In the genomic region with DNA sequence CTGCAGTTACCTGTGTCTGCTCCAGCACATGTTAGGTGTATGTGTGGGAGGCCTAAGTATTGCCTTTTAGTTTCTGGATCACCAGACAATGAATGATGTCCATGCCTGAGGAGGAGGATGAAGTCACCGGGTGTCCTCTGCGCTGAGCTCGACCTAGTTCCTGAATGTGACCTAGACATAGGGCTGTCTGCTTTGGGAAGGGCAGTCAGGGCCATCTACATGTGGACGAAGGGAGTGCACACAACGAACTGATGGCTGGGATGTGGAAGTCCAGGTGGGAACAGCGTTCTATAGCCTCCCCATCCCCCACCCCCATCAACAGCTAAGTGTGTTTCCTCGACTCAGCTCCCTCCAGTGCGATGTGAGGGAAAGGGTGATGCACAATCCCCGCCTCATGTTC, we compare ENCODE assay signal across 18 cellular contexts.
DNase-seq lines count a peak whose midpoint lies in the region; ATAC-seq, FAIRE-seq and TF ChIP-seq lines count a peak whose summit lies in the region.
"Had no signal": no experiment of that assay in that cellular context is flagged by ENCODE, and none has a peak within 500 bp of the region (broad histone marks: within the 10 kb centered on the region; RNA-seq: fewer than 3 reads in every experiment).

No MANE protein-coding gene starts in this region.

- no peak overlapping the region for H3K27ac ChIP-seq in A549
- no peak overlapping the region for H3K27ac ChIP-seq in K562 (ENCODE audit: extremely low read depth, low read depth, low read length)
- H3K27ac ChIP-seq: GM23248 had no signal

- no peaks in the 10 kb centered on the region for H3K4me1 ChIP-seq in A549
- H3K4me1 ChIP-seq in K562 (replicated peaks in 1 of 2; ENCODE audit: control insufficient read depth in 2 of 2, insufficient read depth in 2 of 2, low read length in 2 of 2): no peaks in the 10 kb centered on the region

- H3K27me3 Mint-ChIP-seq in natural killer cell treated with Interleukin-12 subunit alpha and Interleukin-12 subunit beta and Interleukin-15 and Interleukin-18, amount 100 ng/mL, for 72 hours: peaks cover 3 to 8% of the 10 kb centered on the region in 2 donors
- H3K27me3 Mint-ChIP-seq in chondrocyte (ENCODE audit: low read depth): no peaks in the 10 kb centered on the region

- H3K36me3 ChIP-seq in K562 (ENCODE audit: control insufficient read depth, insufficient read depth, low read length): no peaks in the 10 kb centered on the region

- no peak for TF ChIP-seq CTCF in A549 (IDR thresholded peaks at IDR 0.05)
- peak; percentile 22 to 42 (median 39); a peak in 4 of 6 replicates for TF ChIP-seq CTCF in K562 (IDR thresholded peaks at IDR 0.05 in 2 of 3, conservative IDR thresholded peaks at IDR 0.05 in 1 of 3; ENCODE audit: insufficient read depth in 2 of 3, low read depth in 1 of 3, low read length in 3 of 3)
- TF ChIP-seq CTCF in chondrocyte (IDR thresholded peaks at IDR 0.05): no peak
- TF ChIP-seq CTCF in foreskin fibroblast (IDR thresholded peaks at IDR 0.05; ENCODE audit: low read depth, low read length): no peak

- no peaks in the 10 kb centered on the region for H3K79me2 ChIP-seq in K562 (ENCODE audit: control insufficient read depth, insufficient read depth, low read length)

- H3K4me1 Mint-ChIP-seq in natural killer cell treated with Interleukin-12 subunit alpha and Interleukin-12 subunit beta and Interleukin-15 and Interleukin-18, amount 100 ng/mL, for 72 hours (ENCODE audit: low read depth in 2 of 2): peaks cover 0 to 6% of the 10 kb centered on the region in 2 donors
- H3K4me1 Mint-ChIP-seq in chondrocyte (ENCODE audit: low read depth): peaks cover 6% of the 10 kb centered on the region

- POLR2A ChIA-PET in A549 (lab: Yijun Ruan, JAX): no interaction called here
- POLR2A ChIA-PET in K562 (lab: Yijun Ruan, JAX): interaction anchor here (0.7 kb wide), 2 partner anchors 15 to 404 kb away, joined by 3 read pairs; no protein-coding TSS in a partner anchor

- H3K4me3 ChIP-seq in A549: no peak overlapping the region
- no peak overlapping the region for H3K4me3 ChIP-seq in K562
- no peak overlapping the region for H3K4me3 ChIP-seq in foreskin fibroblast (ENCODE audit: low read depth in 1 of 2, low read length in 2 of 2)
- H3K4me3 ChIP-seq: GM12878, GM23248 had no signal

- no peak overlapping the region for H3K27ac Mint-ChIP-seq in natural killer cell treated with Interleukin-12 subunit alpha and Interleukin-12 subunit beta and Interleukin-15 and Interleukin-18, amount 100 ng/mL, for 72 hours
- no peak overlapping the region for H3K27ac Mint-ChIP-seq in chondrocyte (ENCODE audit: unreplicated experiment)
- H3K27ac Mint-ChIP-seq: CD4-positive, alpha-beta memory T cell had no signal

- TF ChIP-seq EP300 in A549 (IDR thresholded peaks at IDR 0.05) (no peak), K562 (IDR thresholded peaks at IDR 0.05; ENCODE audit: low read length) (no peak)

- BruUV-seq in K562 (replicated peaks; lab: Mats Ljungman, UMichigan): no TSS peak

- H3K4me2 ChIP-seq in A549 (no peak overlapping the region), K562 (ENCODE audit: insufficient read depth, low read length) (no peak overlapping the region)

- H4K20me1 ChIP-seq in K562 (replicated peaks; ENCODE audit: control insufficient read depth, insufficient read depth, low read length): no peaks in the 10 kb centered on the region

- CTCF ChIA-PET in A549 (lab: Yijun Ruan, JAX) (no interaction called here), K562 (lab: Yijun Ruan, JAX; ENCODE audit: low intra/inter-chr PET ratio) (interaction anchor here (1.1 kb wide), 1 partner anchor 173 kb away, joined by 3 read pairs; no protein-coding TSS in a partner anchor)

- TF ChIP-seq RAD21 in A549 (conservative IDR thresholded peaks at IDR 0.05 in 1 of 2, IDR thresholded peaks at IDR 0.05 in 1 of 2) (no peak), K562 (CRISPR knock-in tag; conservative IDR thresholded peaks at IDR 0.05 in 1 of 2, IDR thresholded peaks at IDR 0.05 in 1 of 2) (peak in 1 of 2 experiments; percentile 70; a peak in 2 of 4 replicates)

- no peaks in the 10 kb centered on the region for H3K9me3 ChIP-seq in A549
- no peaks in the 10 kb centered on the region for H3K9me3 ChIP-seq in K562 (replicated peaks; ENCODE audit: control insufficient read depth, insufficient read depth, low read depth, low read length)

- peaks cover 0 to 6% of the 10 kb centered on the region in 2 experiments; a peak in 1 of 5 replicates for H3K27me3 ChIP-seq in K562 (ENCODE audit: control insufficient read depth in 2 of 2, insufficient read depth in 2 of 2, low read length in 2 of 2)

- intact Hi-C loops in K562 (cut with micrococcal nuclease): no loop called here

- H3K4me3 Mint-ChIP-seq in natural killer cell treated with Interleukin-12 subunit alpha and Interleukin-12 subunit beta and Interleukin-15 and Interleukin-18, amount 100 ng/mL, for 72 hours: no peak overlapping the region
- H3K4me3 Mint-ChIP-seq in chondrocyte (ENCODE audit: unreplicated experiment): no peak overlapping the region
- H3K4me3 Mint-ChIP-seq: CD4-positive, alpha-beta memory T cell; H9 had no signal

- DNase-seq in A549 (ENCODE audit: low read depth in 1 of 2, low spot score in 1 of 2) (no peak), K562 (ENCODE audit: extremely low read depth in 1 of 4, low spot score in 3 of 4) (peak in 1 of 4 experiments; percentile 36), left lobe of liver (ENCODE audit: low spot score) (no peak), chondrocyte (ENCODE audit: low spot score) (no peak), foreskin fibroblast (no peak)
- DNase-seq in natural killer cell treated with Interleukin-12 subunit alpha and Interleukin-12 subunit beta and Interleukin-15 and Interleukin-18, amount 100 ng/mL, for 72 hours (ENCODE audit: low spot score): no peak
- DNase-seq: 8988T; C1 segment of cervical spinal cord; Calu3; CD4-positive, alpha-beta memory T cell; COR-L47; DND-41; GM23248; H9 had no signal

- H3K36me3 Mint-ChIP-seq in natural killer cell treated with Interleukin-12 subunit alpha and Interleukin-12 subunit beta and Interleukin-15 and Interleukin-18, amount 100 ng/mL, for 72 hours: no peaks in the 10 kb centered on the region
- peaks cover 2% of the 10 kb centered on the region for H3K36me3 Mint-ChIP-seq in chondrocyte (ENCODE audit: low read depth)
- H3K36me3 Mint-ChIP-seq: CD4-positive, alpha-beta memory T cell had no signal

- TF ChIP-seq POLR2A in A549 (IDR thresholded peaks at IDR 0.05; ENCODE audit: low read length): no peak
- no peak for TF ChIP-seq POLR2A in K562 (conservative IDR thresholded peaks at IDR 0.05)

- no peak for FAIRE-seq in A549 (lab: Jason Lieb, UNC)
- FAIRE-seq in K562 (lab: Jason Lieb, UNC): peak; percentile 40
- FAIRE-seq: G401.6, GM12878, GM19239 had no signal

- no peaks in the 10 kb centered on the region for H3K9me3 Mint-ChIP-seq in natural killer cell treated with Interleukin-12 subunit alpha and Interleukin-12 subunit beta and Interleukin-15 and Interleukin-18, amount 100 ng/mL, for 72 hours
- peaks cover 13% of the 10 kb centered on the region for H3K9me3 Mint-ChIP-seq in chondrocyte (ENCODE audit: low read depth)
- H3K9me3 Mint-ChIP-seq: CD4-positive, alpha-beta memory T cell had no signal

- peak; percentile 46 to 50; a peak in 2 of 6 replicates for ATAC-seq in A549
- peak; percentile 82 for ATAC-seq in K562
- ATAC-seq in left lobe of liver: peak; percentile 12
- no peak for ATAC-seq in natural killer cell treated with Interleukin-12 subunit alpha and Interleukin-12 subunit beta and Interleukin-15 and Interleukin-18, amount 100 ng/mL, for 72 hours
- ATAC-seq: GM12878, HCT116 had no signal

- WGBS in A549 (ENCODE audit: missing lambda C conversion rate): 57% methylated on average over 8 of the region's 9 CpGs
- 21% methylated on average over 9 of the region's 9 CpGs for WGBS in K562 (ENCODE audit: insufficient coverage, low coverage, missing lambda C conversion rate)

- no peak overlapping the region for H2AFZ ChIP-seq in K562 (ENCODE audit: low read depth, low read length)
- H2AFZ ChIP-seq: GM23248 had no signal

- no peaks in the 10 kb centered on the region for H3K9me1 ChIP-seq in K562 (ENCODE audit: control insufficient read depth, insufficient read depth, low read length)

- no peak overlapping the region for H3K9ac ChIP-seq in K562 (ENCODE audit: insufficient read depth in 1 of 2, low read depth in 2 of 2, low read length in 2 of 2)
- H3K9ac ChIP-seq: GM23248 had no signal

- in situ Hi-C loops in K562 (cut with MboI): no loop called here

TF ChIP-seq in A549, 52 proteins besides CTCF, POLR2A, EP300 and RAD21 (continues in another document):
- no peak for TF ChIP-seq RCOR1 (IDR thresholded peaks at IDR 0.05; ENCODE audit: low read depth, low read length)
- TF ChIP-seq, protein P1, sequence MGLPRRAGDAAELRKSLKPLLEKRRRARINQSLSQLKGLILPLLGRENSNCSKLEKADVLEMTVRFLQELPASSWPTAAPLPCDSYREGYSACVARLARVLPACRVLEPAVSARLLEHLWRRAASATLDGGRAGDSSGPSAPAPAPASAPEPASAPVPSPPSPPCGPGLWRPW (IDR thresholded peaks at IDR 0.05): no peak
- no peak for TF ChIP-seq PHF8 (IDR thresholded peaks at IDR 0.05; ENCODE audit: borderline replicate concordance, low read depth)
- no peak for TF ChIP-seq FOSL2 (IDR thresholded peaks at IDR 0.05)
- no peak for TF ChIP-seq FOSL2 (CRISPR knock-in tag; IDR thresholded peaks at IDR 0.05)

TF ChIP-seq in K562, 482 proteins besides CTCF, POLR2A, EP300 and RAD21:
- TF ChIP-seq RCOR1 (IDR thresholded peaks at IDR 0.05; ENCODE audit: borderline replicate concordance in 1 of 2, low read depth in 2 of 2, low read length in 2 of 2) (0 out of 4 replicates have a peak, but pooled peaks of 1 of the 2 experiments have one; percentile 16), BACH1 (tag; IDR thresholded peaks at IDR 0.05) (no peak), ATF7 (IDR thresholded peaks at IDR 0.05) (0 out of 2 replicates have a peak, but pooled peaks have one; percentile 14), EHMT2 (IDR thresholded peaks at IDR 0.05) (no peak), CTBP1 (IDR thresholded peaks at IDR 0.05; ENCODE audit: borderline replicate concordance) (peak; percentile 46; the same call in 1 of the 2 replicates), JUND (IDR thresholded peaks at IDR 0.05; ENCODE audit: borderline replicate concordance, low read depth, low read length) (peak; percentile 20; the same call in 1 of the 2 replicates), JUND (tag; IDR thresholded peaks at IDR 0.05; ENCODE audit: borderline replicate concordance, low read depth, low read length) (no peak), ZNF436 (CRISPR knock-in tag; IDR thresholded peaks at IDR 0.05) (no peak), SMC3 (conservative IDR thresholded peaks at IDR 0.05; ENCODE audit: insufficient read depth, low read depth, low read length) (0 out of 2 replicates have a peak, but pooled peaks have one; percentile 16), ESRRA (IDR thresholded peaks at IDR 0.05; ENCODE audit: borderline replicate concordance, low read depth) (peak; percentile 73; the same call in 1 of the 2 replicates)

Comparison
In these comparisons a context has a peak if more than half of its experiments do, and no peak if none do; other contexts are left out.
1. ATAC-seq: peak in A549 (2 of 2), K562 (single experiment) and left lobe of liver (single experiment); none in natural killer cell treated with Interleukin-12 subunit alpha and Interleukin-12 subunit beta and Interleukin-15 and Interleukin-18, amount 100 ng/mL, for 72 hours (0 of 2).
2. CTCF ChIP-seq: peak in K562 (3 of 3); none in A549 (single experiment), chondrocyte (single experiment) and foreskin fibroblast (single experiment).